Comparison of ENCODE assay signal across 22 cellular contexts in genomic region chr12:4894019-4894418, GRCh38. TPM values are rescaled to one million over a fixed set of nuclear protein-coding genes. Genes with fewer than 3 reads are reported as not detected.
DNase-seq lines count a peak whose midpoint lies in the region; TF ChIP-seq lines count a peak whose summit lies in the region.
"Had no signal": no experiment of that assay in that cellular context is flagged by ENCODE, and none has a peak within 500 bp of the region (broad histone marks: within the 10 kb centered on the region; RNA-seq: fewer than 3 reads in every experiment).

No MANE protein-coding gene starts in this region.

- H3K4me3 ChIP-seq in WERI-Rb-1 (ENCODE audit: low read depth, low read length) (no peak overlapping the region), coronary artery (no peak overlapping the region)
- H3K4me3 ChIP-seq: GM12878 had no signal

- TF ChIP-seq CTCF in WERI-Rb-1 (IDR thresholded peaks at IDR 0.05; ENCODE audit: low read depth, low read length) = peak; percentile 29; the same call in 1 of the 2 replicates
- no peak for TF ChIP-seq CTCF in coronary artery (IDR thresholded peaks at IDR 0.05)

- H3K36me3 ChIP-seq in WERI-Rb-1 = no peaks in the 10 kb centered on the region
- H3K36me3 ChIP-seq: BE2C had no signal

- no peaks in the 10 kb centered on the region for H3K9me3 ChIP-seq in WERI-Rb-1 (ENCODE audit: severe bottlenecking)
- H3K9me3 ChIP-seq: BE2C had no signal

- H3K27me3 ChIP-seq in WERI-Rb-1 (ENCODE audit: insufficient read depth, low read depth, severe bottlenecking) = no peaks in the 10 kb centered on the region

- H3K27ac ChIP-seq in WERI-Rb-1 (no peak overlapping the region), coronary artery (no peak overlapping the region)

- intact Hi-C loops in cardiac septum (cut with DNase I) = no loop called here

- peak; percentile 1 for DNase-seq in NCI-H2227 (lab: John Stamatoyannopoulos, UW; ENCODE audit: unreplicated experiment)
- no peak for DNase-seq in NCI-H2227 treated with DMSO at 0.1 percent for 48 hours (lab: John Stamatoyannopoulos, UW)
- peak; percentile 46 for DNase-seq in NCI-H146 (lab: John Stamatoyannopoulos, UW)
- DNase-seq in NCI-H1694 treated with DMSO at 0.1 percent for 48 hours (lab: John Stamatoyannopoulos, UW) = peak; percentile 37
- peak; percentile 52 for DNase-seq in WERI-Rb-1
- no peak for DNase-seq in AG20443 (ENCODE audit: low spot score)
- DNase-seq in coronary artery (ENCODE audit: low spot score) = no peak
- DNase-seq in cardiac septum (ENCODE audit: low spot score) = no peak
- DNase-seq: BE2C; C1 segment of cervical spinal cord; CD4-positive, CD25-positive, alpha-beta regulatory T cell; CD8-positive, alpha-beta memory T cell; COR-L47; DMS153; DND-41; EL; GOT3; H7 had no signal

RNA-seq across cellular contexts. Expression of gene KCNA1, which starts 15.7 kb away (rescaled TPM):
- total RNA-seq in cardiac septum = 0.13 TPM
- total RNA-seq: A172; CD4-positive, CD25-positive, alpha-beta regulatory T cell; CD8-positive, alpha-beta memory T cell; G401; H7; HT-29 had no signal

Comparison
In these comparisons a context has a peak if more than half of its experiments do, and no peak if none do; other contexts are left out.
1. DNase-seq: peak in NCI-H2227 (single experiment), NCI-H146 (single experiment), NCI-H1694 treated with DMSO at 0.1 percent for 48 hours (single experiment) and WERI-Rb-1 (single experiment); none in NCI-H2227 treated with DMSO at 0.1 percent for 48 hours (single experiment), AG20443 (single experiment), coronary artery (single experiment) and cardiac septum (single experiment).